Comparison of ENCODE assay signal across 20 cellular contexts in the genomic region with DNA sequence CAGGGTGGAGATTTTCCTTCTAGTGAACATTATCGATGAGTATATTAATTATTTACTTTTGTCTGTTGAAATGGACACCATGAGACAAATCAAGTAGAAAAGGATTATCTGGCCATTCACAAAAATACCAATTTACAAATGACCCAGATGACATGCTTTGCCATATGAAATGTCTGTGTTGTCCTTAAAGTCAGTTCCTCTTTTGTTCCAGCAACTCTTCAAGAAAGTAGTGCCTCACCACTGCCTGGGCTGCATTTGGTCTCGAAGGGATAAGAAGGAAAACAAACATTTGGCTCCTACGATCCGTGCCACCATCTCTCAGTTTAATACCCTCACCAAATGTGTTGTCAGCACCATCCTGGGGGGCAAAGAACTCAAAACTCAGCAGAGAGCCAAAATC.
"Had no signal": no experiment of that assay in that cellular context is flagged by ENCODE, and none has a peak within 500 bp of the region (broad histone marks: within the 10 kb centered on the region; RNA-seq: fewer than 3 reads in every experiment).

No MANE protein-coding gene starts in this region.

- ATAC-seq: activated CD8-positive, alpha-beta memory T cell treated with anti-CD3 and anti-CD28 coated beads, Interleukin-2, amount 10 ng/mL, durations not matched to agents 7 days and 5 days; stimulated activated effector memory CD8-positive, alpha-beta T cell treated with anti-CD3 and anti-CD28 coated beads, Interleukin-12 subunit alpha, Interleukin-12 subunit beta, amount 100 ng/mL, for 72 hours had no signal

- H3K36me3 ChIP-seq: neutrophil had no signal

- H3K4me3 ChIP-seq: esophagus squamous epithelium, lung, right atrium auricular region had no signal

- H3K9me3 ChIP-seq: esophagus squamous epithelium, neutrophil, right atrium auricular region had no signal

- H3K27me3 ChIP-seq: esophagus squamous epithelium, neutrophil, right atrium auricular region had no signal

- H3K27ac ChIP-seq: esophagus squamous epithelium, right atrium auricular region had no signal

- DNase-seq: activated CD4-positive, alpha-beta T cell treated with anti-CD3 and anti-CD28 coated beads, Interleukin-2, amount 50 U/mL, for 4 hours; activated CD4-positive, CD25-positive, alpha-beta regulatory T cell treated with anti-CD3 and anti-CD28 coated beads, Interleukin-2, amount 50 U/mL, for 72 hours; activated CD8-positive, alpha-beta memory T cell treated with anti-CD3 and anti-CD28 coated beads, Interleukin-2, amount 10 ng/mL, durations not matched to agents 7 days and 5 days; activated gamma-delta T cell treated with Interleukin-2 at 50 U/mL for 16 hours; activated naive CD8-positive, alpha-beta T cell treated with anti-CD3 and anti-CD28 coated beads, Interleukin-2, amount 10 ng/mL, durations not matched to agents 7 days and 5 days; activated T-cell treated with anti-CD3 and anti-CD28 coated beads, Interleukin-2, amount 50 U/mL, for 48 hours; anterior cingulate cortex; esophagus squamous epithelium; foreskin fibroblast; glutamatergic neuron; immature natural killer cell; naive B cell; small intestine; substantia nigra; T-helper 1 cell; trophoblast cell had no signal
